ENCODE assay signal across 23 cellular contexts in genomic region chr1:203404546-203404945, GRCh38. TPM values are rescaled to one million over a fixed set of nuclear protein-coding genes. Genes with fewer than 3 reads are reported as not detected.
DNase-seq lines count a peak whose midpoint lies in the region; ATAC-seq and TF ChIP-seq lines count a peak whose summit lies in the region.
"Had no signal": no experiment of that assay in that cellular context is flagged by ENCODE, and none has a peak within 500 bp of the region (broad histone marks: within the 10 kb centered on the region; RNA-seq: fewer than 3 reads in every experiment).

No MANE protein-coding gene starts in this region.

- H3K4me3 ChIP-seq in breast epithelium: no peak overlapping the region
- no peak overlapping the region for H3K4me3 ChIP-seq in mammary epithelial cell (replicated peaks in 1 of 3; ENCODE audit: insufficient read depth in 1 of 3, low read depth in 2 of 3, low read length in 3 of 3)
- H3K4me3 ChIP-seq in coronary artery: no peak overlapping the region
- no peak overlapping the region for H3K4me3 ChIP-seq in sigmoid colon
- no peak overlapping the region for H3K4me3 ChIP-seq in upper lobe of left lung
- H3K4me3 ChIP-seq: BLaER1, GM23248, HAP-1, Peyer's patch had no signal

- TF ChIP-seq CTCF in breast epithelium (IDR thresholded peaks at IDR 0.05) (no peak), mammary epithelial cell (conservative IDR thresholded peaks at IDR 0.05 in 1 of 2, IDR thresholded peaks at IDR 0.05 in 1 of 2; ENCODE audit: extremely low read depth in 1 of 2, insufficient read depth in 1 of 2, low read depth in 1 of 2, low read length in 2 of 2) (no peak), coronary artery (IDR thresholded peaks at IDR 0.05) (no peak), sigmoid colon (IDR thresholded peaks at IDR 0.05) (no peak), upper lobe of left lung (IDR thresholded peaks at IDR 0.05) (no peak), type B pancreatic cell (conservative IDR thresholded peaks at IDR 0.05) (no peak)

- CTCF ChIA-PET in mammary epithelial cell (lab: Charles Lee; ENCODE audit: low non-redundant PET): no interaction called here

- H3K36me3 Mint-ChIP-seq in type B pancreatic cell: no peaks in the 10 kb centered on the region
- H3K36me3 Mint-ChIP-seq: CD4-positive, alpha-beta memory T cell had no signal

- TF ChIP-seq POLR2A in breast epithelium (IDR thresholded peaks at IDR 0.05) (no peak), sigmoid colon (IDR thresholded peaks at IDR 0.05) (no peak), upper lobe of left lung (IDR thresholded peaks at IDR 0.05) (no peak)

- in situ Hi-C loops in mammary epithelial cell (cut with MboI; ENCODE audit: low sequenced_read_pairs in 2 of 2): no loop called here

- dilution Hi-C loops in mammary epithelial cell (cut with HindIII; ENCODE audit: low sequenced_read_pairs): no loop called here

- H3K4me1 Mint-ChIP-seq in type B pancreatic cell (ENCODE audit: unreplicated experiment): peaks cover 15% of the 10 kb centered on the region
- H3K4me1 Mint-ChIP-seq: CD4-positive, alpha-beta memory T cell had no signal

- H3K4me3 Mint-ChIP-seq in type B pancreatic cell: no peak overlapping the region
- H3K4me3 Mint-ChIP-seq: CD4-positive, alpha-beta memory T cell had no signal

- H3K27ac ChIP-seq in breast epithelium (peak overlapping the region; percentile 2 to 88), mammary epithelial cell (ENCODE audit: insufficient read depth, low read depth, low read length) (no peak overlapping the region), coronary artery (peak overlapping the region; percentile 92 to 93), sigmoid colon (peak overlapping the region; percentile 76 to 90 (median 84)), upper lobe of left lung (peak overlapping the region in 3 of 4 donors; percentile 18 to 74 (median 56))
- H3K27ac ChIP-seq: 22Rv1, BLaER1, GM23248, KMS-11 had no signal

- no peak overlapping the region for H3K9ac ChIP-seq in mammary epithelial cell (ENCODE audit: insufficient read depth, low read length)
- H3K9ac ChIP-seq: BLaER1, GM23248, KMS-11 had no signal

- no peak overlapping the region for H2AFZ ChIP-seq in mammary epithelial cell (ENCODE audit: low read depth, low read length)
- H2AFZ ChIP-seq: GM23248 had no signal

- 66% methylated on average over 3 of the region's 3 CpGs for WGBS in mammary epithelial cell (ENCODE audit: low coverage, missing lambda C conversion rate)
- 88 to 95% methylated on average over 3 of the region's 3 CpGs for WGBS in sigmoid colon, 2 donors
- 72 to 89% methylated on average over 3 of the region's 3 CpGs for WGBS in upper lobe of left lung, 2 donors

- H3K27me3 Mint-ChIP-seq in type B pancreatic cell: peaks cover 45% of the 10 kb centered on the region

- H3K4me2 ChIP-seq in mammary epithelial cell (ENCODE audit: insufficient read depth, low read depth, low read length): no peak overlapping the region
- H3K4me2 ChIP-seq: BLaER1, KMS-11 had no signal

- no TSS peak for BruUV-seq in mammary epithelial cell (replicated peaks; lab: Mats Ljungman, UMichigan)

- H3K36me3 ChIP-seq in breast epithelium (no peaks in the 10 kb centered on the region), mammary epithelial cell (ENCODE audit: insufficient read depth, low read length) (no peaks in the 10 kb centered on the region), sigmoid colon (no peaks in the 10 kb centered on the region), upper lobe of left lung (no peaks in the 10 kb centered on the region)
- H3K36me3 ChIP-seq: BLaER1, HAP-1, Peyer's patch had no signal

- H3K9me3 ChIP-seq in breast epithelium (no peaks in the 10 kb centered on the region), mammary epithelial cell (replicated peaks; ENCODE audit: insufficient read depth, low read length) (no peaks in the 10 kb centered on the region), sigmoid colon (no peaks in the 10 kb centered on the region), upper lobe of left lung (no peaks in the 10 kb centered on the region)
- H3K9me3 ChIP-seq: BLaER1, Caco-2, HAP-1, Peyer's patch had no signal

- H3K79me2 ChIP-seq in mammary epithelial cell (ENCODE audit: insufficient read depth, low read length): no peaks in the 10 kb centered on the region

- H3K9me3 Mint-ChIP-seq in type B pancreatic cell: no peaks in the 10 kb centered on the region
- H3K9me3 Mint-ChIP-seq: CD4-positive, alpha-beta memory T cell had no signal

- peaks cover 0 to 3% of the 10 kb centered on the region in 2 donors for H3K27me3 ChIP-seq in breast epithelium
- H3K27me3 ChIP-seq in mammary epithelial cell (ENCODE audit: insufficient read depth, low read length): no peaks in the 10 kb centered on the region
- H3K27me3 ChIP-seq in sigmoid colon: no peaks in the 10 kb centered on the region
- H3K27me3 ChIP-seq in upper lobe of left lung: no peaks in the 10 kb centered on the region
- H3K27me3 ChIP-seq: BLaER1, Peyer's patch had no signal

- intact Hi-C loops in breast epithelium (cut with DNase I; ENCODE audit: low total_unique reads) (no loop called here), mammary epithelial cell (cut with micrococcal nuclease) (no loop called here), sigmoid colon (cut with DNase I) (no loop called here)

- no peak for TF ChIP-seq EP300 in sigmoid colon (IDR thresholded peaks at IDR 0.05)
- no peak for TF ChIP-seq EP300 in upper lobe of left lung (IDR thresholded peaks at IDR 0.05)

- no peak for ATAC-seq in upper lobe of left lung (ENCODE audit: low FRiP score in 2 of 2)

- no peaks in the 10 kb centered on the region for H4K20me1 ChIP-seq in mammary epithelial cell (ENCODE audit: insufficient read depth, low read length)
- H4K20me1 ChIP-seq: BLaER1 had no signal

- no peak overlapping the region for H3K27ac Mint-ChIP-seq in type B pancreatic cell
- H3K27ac Mint-ChIP-seq: CD4-positive, alpha-beta memory T cell had no signal

- DNase-seq in breast epithelium (ENCODE audit: low spot score in 2 of 2) (no peak), mammary epithelial cell (no peak), coronary artery (ENCODE audit: low spot score) (no peak), sigmoid colon (no peak), upper lobe of left lung (no peak), NCI-H1048 (lab: John Stamatoyannopoulos, UW) (no peak), mesenteric fat pad (ENCODE audit: low spot score) (no peak), type B pancreatic cell (ENCODE audit: extremely low spot score, unreplicated experiment) (no peak)
- DNase-seq: ACHN; Caco-2; CD4-positive, alpha-beta memory T cell; DMS 273 treated with DMSO at 0.1 percent for 48 hours; DMS79 treated with DMSO at 0.1 percent for 48 hours; GM23248; NCI-H1417 treated with DMSO at 0.1 percent for 48 hours; NCI-H187; NCI-H446; Peyer's patch had no signal

- H3K4me1 ChIP-seq in breast epithelium (no peaks in the 10 kb centered on the region), mammary epithelial cell (ENCODE audit: insufficient read depth, low read length) (peaks cover 9% of the 10 kb centered on the region), sigmoid colon (peaks cover 0 to 73% (median 64%) of the 10 kb centered on the region in 4 donors), upper lobe of left lung (peaks cover 9 to 24% (median 19%) of the 10 kb centered on the region in 4 donors)
- H3K4me1 ChIP-seq: Caco-2 had no signal

RNA-seq across cellular contexts. Expression of gene FMOD, which starts 53.6 kb away (rescaled TPM):
- 100 to 1,000 TPM in 1 of 3 donors, 10 to 100 TPM in 2; 79.6 to 132 (median 92.4) TPM for total RNA-seq in breast epithelium
- total RNA-seq in mammary epithelial cell: 1 to 10 TPM in 1 of 2 donors, not detected in 1; 1.5 TPM
- polyA plus RNA-seq in mammary epithelial cell: not detected
- polyA minus RNA-seq in mammary epithelial cell: not detected
- total RNA-seq in sigmoid colon: 10 to 100 TPM; 32.9 to 64.5 (median 40.4) TPM
- polyA plus RNA-seq in sigmoid colon: 10 to 100 TPM in 2 of 3 donors, 1 to 10 TPM in 1; 9.5 to 30.6 (median 17.5) TPM
- total RNA-seq in upper lobe of left lung: 10 to 100 TPM; 12.5 to 46.7 (median 25.4) TPM
- total RNA-seq in mesenteric fat pad: 95.2 TPM
- total RNA-seq in type B pancreatic cell (ENCODE audit: low replicate concordance): 3.9 and 8.3 TPM in 2 replicates
- total RNA-seq: CD4-positive, alpha-beta memory T cell; OCI-LY7 had no signal
- polyA plus RNA-seq: CD4-positive, alpha-beta memory T cell had no signal
